Comparison of ENCODE assay signal across 33 cellular contexts in genomic region chr6:2044192-2044591, GRCh38.
"Had no signal": no experiment of that assay in that cellular context is flagged by ENCODE, and none has a peak within 500 bp of the region (broad histone marks: within the 10 kb centered on the region; RNA-seq: fewer than 3 reads in every experiment).

No MANE protein-coding gene starts in this region.

- H3K27ac ChIP-seq: adrenal gland, ascending aorta, body of pancreas, brain microvascular endothelial cell, breast epithelium, cardiac muscle cell had no signal

- H3K4me3 ChIP-seq: adrenal gland, ascending aorta, body of pancreas, breast epithelium, cardiac muscle cell had no signal

- H3K9me3 ChIP-seq: adrenal gland, ascending aorta, body of pancreas, breast epithelium had no signal

- H3K4me1 ChIP-seq: adrenal gland, ascending aorta, body of pancreas, breast epithelium had no signal

- H3K36me3 ChIP-seq: adrenal gland, ascending aorta, brain microvascular endothelial cell, breast epithelium, cardiac muscle cell had no signal

- FAIRE-seq: astrocyte, bronchial epithelial cell had no signal

- H3K27me3 ChIP-seq: adrenal gland, ascending aorta, body of pancreas, brain microvascular endothelial cell, breast epithelium, cardiac muscle cell had no signal

- DNase-seq: activated effector memory CD4-positive, alpha-beta T cell treated with anti-CD3 and anti-CD28 coated beads, Interleukin-2, amount 50 U/mL, for 16 hours; activated effector memory CD4-positive, alpha-beta T cell treated with Interleukin-2 at 50 U/mL for 16 hours; activated gamma-delta T cell; activated gamma-delta T cell treated with Interleukin-2 at 50 U/mL for 16 hours; activated naive CD4-positive, alpha-beta T cell; activated naive CD4-positive, alpha-beta T cell treated with anti-CD3 and anti-CD28 coated beads for 36 hours; activated naive CD4-positive, alpha-beta T cell treated with anti-CD3 and anti-CD28 coated beads, Interleukin-2, amount 10 ng/mL, durations not matched to agents 7 days and 5 days; activated naive CD4-positive, alpha-beta T cell treated with anti-CD3 and anti-CD28 coated beads, Interleukin-2, amount 50 U/mL, for 16 hours; activated naive CD4-positive, alpha-beta T cell treated with Interleukin-2 at 50 U/mL for 16 hours; activated naive CD8-positive, alpha-beta T cell treated with anti-CD3 and anti-CD28 coated beads for 36 hours; activated naive CD8-positive, alpha-beta T cell treated with anti-CD3 and anti-CD28 coated beads, Interleukin-2, amount 10 ng/mL, durations not matched to agents 7 days and 5 days; activated naive CD8-positive, alpha-beta T cell treated with anti-CD3 and anti-CD28 coated beads, Interleukin-2, amount 50 U/mL, for 24 hours; activated T-cell treated with anti-CD3 and anti-CD28 coated beads, Interleukin-2, amount 50 U/mL, for 24 hours; activated T-cell treated with anti-CD3 and anti-CD28 coated beads, Interleukin-2, amount 50 U/mL, for 4 hours; activated T-cell treated with anti-CD3 and anti-CD28 coated beads, Interleukin-2, amount 50 U/mL, for 48 hours; activated T-cell treated with anti-CD3 and anti-CD28 coated beads, Interleukin-2, amount 50 U/mL, for 72 hours; adrenal gland; amniotic stem cell; amygdala; anterior cingulate cortex; aorta; body of pancreas; brain microvascular endothelial cell; caudate nucleus; central memory CD4-positive, alpha-beta T cell; cerebellar nuclear complex had no signal

- ATAC-seq: activated naive CD4-positive, alpha-beta T cell treated with anti-CD3 and anti-CD28 coated beads, Interleukin-2, amount 50 U/mL, for 72 hours; activated naive CD8-positive, alpha-beta T cell treated with anti-CD3 and anti-CD28 coated beads, Interleukin-2, amount 50 U/mL, for 24 hours; activated T-cell treated with anti-CD3 and anti-CD28 coated beads, Interleukin-2, amount 50 U/mL, for 4 hours; activated T-cell treated with anti-CD3 and anti-CD28 coated beads, Interleukin-2, amount 50 U/mL, for 72 hours; activated T-helper 17 cell treated with anti-CD3 and anti-CD28 coated beads, Interleukin-2, amount 50 U/mL, for 72 hours; body of pancreas had no signal
